In genomic region chr2:80501874-80502624, GRCh38 we compare ENCODE assay signal across 28 cellular contexts.
"Had no signal": no experiment of that assay in that cellular context is flagged by ENCODE, and none has a peak within 500 bp of the region (broad histone marks: within the 10 kb centered on the region; RNA-seq: fewer than 3 reads in every experiment).

No MANE protein-coding gene starts in this region.

- H3K27ac ChIP-seq: neutrophil, pancreas, psoas muscle, right lobe of liver, skin epidermis, spleen, suprapubic skin, testis, tibial artery, transverse colon, upper lobe of right lung, uterus had no signal

- DNase-seq: naive thymus-derived CD8-positive, alpha-beta T cell; nephron progenitor cell; nucleus accumbens; pancreas; psoas muscle; right cardiac atrium; right lobe of liver; spleen; stimulated activated CD4-positive, alpha-beta T cell treated with anti-CD3 and anti-CD28 coated beads, Interleukin-12 subunit alpha, Interleukin-12 subunit beta, amount 100 ng/mL, for 4 hours; stimulated activated CD4-positive, alpha-beta T cell treated with anti-CD3 and anti-CD28 coated beads, Interleukin-1b, Interleukin-23, amount 100 ng/mL, for 48 hours; stimulated activated CD4-positive, alpha-beta T cell treated with anti-CD3 and anti-CD28 coated beads, Interleukin-4, amount 100 ng/mL, for 1 hour; stimulated activated CD4-positive, alpha-beta T cell treated with anti-CD3 and anti-CD28 coated beads, Interleukin-4, amount 100 ng/mL, for 4 hours; stimulated activated CD8-positive, alpha-beta memory T cell treated with anti-CD3 and anti-CD28 coated beads, Interleukin-4, amount 100 ng/mL, for 48 hours; stimulated activated naive CD4-positive, alpha-beta T cell; stimulated activated naive CD8-positive, alpha-beta T cell treated with anti-CD3 and anti-CD28 coated beads, Interleukin-15, amount 100 ng/mL, for 72 hours; stimulated activated naive CD8-positive, alpha-beta T cell treated with anti-CD3 and anti-CD28 coated beads, Interleukin-15, Interleukin-2, amounts not matched to agents 100 U/mL and 50 U/mL, for 24 hours; substantia nigra; testis; tibial artery; transverse colon; upper lobe of right lung; uterus had no signal

- H3K36me3 ChIP-seq: neutrophil, pancreas, right lobe of liver, spleen, suprapubic skin, tibial artery, transverse colon, upper lobe of right lung, uterus had no signal

- H3K4me3 ChIP-seq: pancreas, psoas muscle, right lobe of liver, skin epidermis, smooth muscle cell, spleen, suprapubic skin, testis, tibial artery, transverse colon, upper lobe of right lung, uterus had no signal

- H3K4me2 ChIP-seq: smooth muscle cell had no signal

- H3K9me3 ChIP-seq: neutrophil, pancreas, psoas muscle, right lobe of liver, spleen, suprapubic skin, testis, tibial artery, transverse colon, upper lobe of right lung, uterus had no signal

- ATAC-seq: naive thymus-derived CD8-positive, alpha-beta T cell; natural killer cell treated with Interleukin-12 subunit alpha and Interleukin-12 subunit beta and Interleukin-15 and Interleukin-18, amount 100 ng/mL, for 72 hours; pancreas; psoas muscle; right cardiac atrium; right lobe of liver; stimulated activated memory B cell treated with anti-CD40 and anti-IgM and Interleukin-4, amounts not matched to agents 10 μg/mL and 1 μg/mL and 100 μg/mL, for 72 hours; stimulated activated naive CD8-positive, alpha-beta T cell treated with anti-CD3 and anti-CD28 coated beads, Interleukin-15, amount 100 ng/mL, for 72 hours; stimulated activated naive CD8-positive, alpha-beta T cell treated with anti-CD3 and anti-CD28 coated beads, Interleukin-15, Interleukin-2, amounts not matched to agents 100 U/mL and 50 U/mL, for 24 hours; upper lobe of right lung had no signal

- H3K4me1 ChIP-seq: pancreas, psoas muscle, right lobe of liver, spleen, suprapubic skin, testis, tibial artery, transverse colon, upper lobe of right lung, uterus had no signal

- H3K27me3 ChIP-seq: neutrophil, pancreas, right lobe of liver, spleen, suprapubic skin, testis, tibial artery, transverse colon, upper lobe of right lung, uterus had no signal

- FAIRE-seq: pancreas had no signal
